ENCODE assay signal across 1 cellular context in genomic region chr12:48157016-48157888, GRCh38.
TF ChIP-seq lines count a peak whose summit lies in the region.

Gene ASB8, minus strand, starts transcription at chr12:48157515. Its CDS starts 4,019 bp downstream, at chr12:48153496.

TF ChIP-seq in K562, 482 proteins besides CTCF, POLR2A, EP300 and RAD21 (continued from another document and continues in another):
- TF ChIP-seq RREB1 (CRISPR knock-in tag; IDR thresholded peaks at IDR 0.05) (peak; percentile 88; the same call in 1 of the 2 replicates), SRF (CRISPR knock-in tag; IDR thresholded peaks at IDR 0.05) (no peak), CBX8 (IDR thresholded peaks at IDR 0.05; ENCODE audit: borderline replicate concordance, extremely low read depth, low read depth, low read length, poor library complexity, severe bottlenecking) (no peak), DEAF1 (CRISPR knock-in tag; IDR thresholded peaks at IDR 0.05) (no peak), HNRNPLL (IDR thresholded peaks at IDR 0.05; ENCODE audit: low read depth, low read length, poor library complexity, severe bottlenecking) (peak; percentile 89), RBFOX2 (IDR thresholded peaks at IDR 0.05; ENCODE audit: low read depth, low read length) (peak; percentile 84), KAT7 (CRISPR knock-in tag; IDR thresholded peaks at IDR 0.05; ENCODE audit: borderline replicate concordance) (no peak), HBP1 (CRISPR knock-in tag; IDR thresholded peaks at IDR 0.05) (no peak), TAF1 (IDR thresholded peaks at IDR 0.05; ENCODE audit: control insufficient read depth, extremely low read depth, insufficient read depth, low read length, severe bottlenecking) (peak; percentile 66), CSDE1 (IDR thresholded peaks at IDR 0.05) (no peak), TGIF2 (CRISPR knock-in tag; IDR thresholded peaks at IDR 0.05) (no peak), SNAPC5 (CRISPR knock-in tag; IDR thresholded peaks at IDR 0.05) (no peak), HDAC1 (IDR thresholded peaks at IDR 0.05) (peak in 1 of 2 experiments; percentile 91; a peak in 2 of 4 replicates), ZMIZ1 (IDR thresholded peaks at IDR 0.05; ENCODE audit: low read depth in 2 of 2, low read length in 2 of 2) (no peak), ZBTB11 (CRISPR knock-in tag; IDR thresholded peaks at IDR 0.05) (peak in 1 of 3 experiments; percentile 89; a peak in 2 of 6 replicates), MGA (IDR thresholded peaks at IDR 0.05) (no peak), ZNF77 (CRISPR knock-in tag; IDR thresholded peaks at IDR 0.05) (no peak), PKNOX1 (IDR thresholded peaks at IDR 0.05) (peak; percentile 72)
